ENCODE assay signal across 29 cellular contexts in the genomic region with DNA sequence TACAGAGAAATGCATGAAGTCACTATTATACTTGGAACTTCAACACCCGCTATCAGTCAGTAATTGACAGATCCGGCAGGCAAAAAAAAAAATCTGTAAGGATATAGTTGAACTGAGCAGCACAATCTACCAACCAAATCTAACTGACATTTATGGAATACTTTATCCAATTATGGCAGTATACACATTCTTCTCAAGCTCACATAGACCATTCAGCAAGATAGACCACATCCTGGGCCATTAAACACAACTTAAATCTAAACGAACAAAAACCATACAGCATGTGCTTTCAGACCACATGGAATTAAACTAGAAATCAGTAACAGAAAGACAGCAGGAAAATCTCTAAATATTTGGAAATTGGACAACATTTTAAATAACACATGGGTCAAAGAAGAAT.
"Had no signal": no experiment of that assay in that cellular context is flagged by ENCODE, and none has a peak within 500 bp of the region (broad histone marks: within the 10 kb centered on the region; RNA-seq: fewer than 3 reads in every experiment).

No MANE protein-coding gene starts in this region.

- H3K27me3 Mint-ChIP-seq: naive B cell; progenitor cell of endocrine pancreas; stimulated activated naive B cell treated with anti-CD40 and anti-IgM and Interleukin-4, amounts not matched to agents 10 μg/mL and 1 μg/mL and 100 μg/mL, for 72 hours had no signal

- H3K27ac Mint-ChIP-seq: immature natural killer cell; mesothelial cell of epicardium; naive B cell; natural killer cell; nephron progenitor cell; neural progenitor cell; progenitor cell of endocrine pancreas; stimulated activated naive B cell treated with anti-CD40 and anti-IgM and Interleukin-4, amounts not matched to agents 10 μg/mL and 1 μg/mL and 100 μg/mL, for 72 hours had no signal

- DNase-seq: hypothalamus; immature natural killer cell; kidney; left colon; left lung; mesendoderm; naive B cell; natural killer cell; nephron progenitor cell; occipital lobe; ovary; right lobe of liver; stimulated activated CD4-positive, alpha-beta T cell treated with anti-CD3 and anti-CD28 coated beads, Interleukin-1b, Interleukin-23, amount 100 ng/mL, for 48 hours; stimulated activated CD4-positive, alpha-beta T cell treated with anti-CD3 and anti-CD28 coated beads, Interleukin-2, amount 100 ng/mL, for 48 hours; stimulated activated CD4-positive, alpha-beta T cell treated with anti-CD3 and anti-CD28 coated beads, Interleukin-4, amount 100 ng/mL, for 4 hours; stimulated activated CD8-positive, alpha-beta memory T cell treated with anti-CD3 and anti-CD28 coated beads, Interleukin-4, amount 100 ng/mL, for 48 hours; stimulated activated naive B cell treated with anti-CD40 and anti-IgM and Interleukin-4, amounts not matched to agents 10 μg/mL and 1 μg/mL and 100 μg/mL, for 72 hours; stimulated activated naive CD8-positive, alpha-beta T cell treated with anti-CD3 and anti-CD28 coated beads, Interleukin-15, Interleukin-2, amounts not matched to agents 100 U/mL and 50 U/mL, for 24 hours; stomach; testis; thyroid gland; transverse colon; upper lobe of left lung had no signal

- H3K9me3 ChIP-seq: left lung, neutrophil, ovary, right atrium auricular region, right lobe of liver, stomach, testis, thyroid gland, transverse colon, upper lobe of left lung, vagina had no signal

- H3K36me3 Mint-ChIP-seq: natural killer cell; neural progenitor cell; stimulated activated naive B cell treated with anti-CD40 and anti-IgM and Interleukin-4, amounts not matched to agents 10 μg/mL and 1 μg/mL and 100 μg/mL, for 72 hours had no signal

- H3K4me1 Mint-ChIP-seq: mesothelial cell of epicardium; naive B cell; neural progenitor cell; stimulated activated naive B cell treated with anti-CD40 and anti-IgM and Interleukin-4, amounts not matched to agents 10 μg/mL and 1 μg/mL and 100 μg/mL, for 72 hours had no signal

- H3K4me3 Mint-ChIP-seq: immature natural killer cell; mesothelial cell of epicardium; naive B cell; natural killer cell; nephron progenitor cell; neural progenitor cell; stimulated activated naive B cell treated with anti-CD40 and anti-IgM and Interleukin-4, amounts not matched to agents 10 μg/mL and 1 μg/mL and 100 μg/mL, for 72 hours had no signal

- H3K9me3 Mint-ChIP-seq: naive B cell; natural killer cell; nephron progenitor cell; neural progenitor cell; stimulated activated naive B cell treated with anti-CD40 and anti-IgM and Interleukin-4, amounts not matched to agents 10 μg/mL and 1 μg/mL and 100 μg/mL, for 72 hours had no signal

- ATAC-seq: left colon; left lung; natural killer cell; right lobe of liver; stimulated activated naive B cell treated with anti-CD40 and anti-IgM and Interleukin-4, amounts not matched to agents 10 μg/mL and 1 μg/mL and 100 μg/mL, for 72 hours; stimulated activated naive CD8-positive, alpha-beta T cell treated with anti-CD3 and anti-CD28 coated beads, Interleukin-15, Interleukin-2, amounts not matched to agents 100 U/mL and 50 U/mL, for 24 hours had no signal
